17 cellular contexts compared by ENCODE assay signal in genomic region chr10:101492205-101492604, GRCh38.
"Had no signal": no experiment of that assay in that cellular context is flagged by ENCODE, and none has a peak within 500 bp of the region (broad histone marks: within the 10 kb centered on the region; RNA-seq: fewer than 3 reads in every experiment).

No MANE protein-coding gene starts in this region.

- DNase-seq: activated CD4-positive, alpha-beta T cell treated with anti-CD3 and anti-CD28 coated beads for 1 hour; activated CD4-positive, alpha-beta T cell treated with anti-CD3 and anti-CD28 coated beads, Interleukin-2, amount 50 U/mL, for 1 hour; activated naive CD4-positive, alpha-beta T cell; activated T-cell treated with anti-CD3 and anti-CD28 coated beads, Interleukin-2, amount 50 U/mL, for 24 hours; adrenal gland; central memory CD4-positive, alpha-beta T cell; colonic mucosa; dorsolateral prefrontal cortex; endodermal cell; head of caudate nucleus; hypothalamus; islet precursor cell; left cardiac atrium; midbrain; natural killer cell; stimulated activated CD4-positive, alpha-beta T cell treated with anti-CD3 and anti-CD28 coated beads, Interleukin-4, amount 100 ng/mL, for 24 hours; stimulated activated naive CD4-positive, alpha-beta T cell treated with Interleukin-2 at 50 U/mL for 16 hours had no signal
